ENCODE assay signal across 8 cellular contexts in the genomic region with DNA sequence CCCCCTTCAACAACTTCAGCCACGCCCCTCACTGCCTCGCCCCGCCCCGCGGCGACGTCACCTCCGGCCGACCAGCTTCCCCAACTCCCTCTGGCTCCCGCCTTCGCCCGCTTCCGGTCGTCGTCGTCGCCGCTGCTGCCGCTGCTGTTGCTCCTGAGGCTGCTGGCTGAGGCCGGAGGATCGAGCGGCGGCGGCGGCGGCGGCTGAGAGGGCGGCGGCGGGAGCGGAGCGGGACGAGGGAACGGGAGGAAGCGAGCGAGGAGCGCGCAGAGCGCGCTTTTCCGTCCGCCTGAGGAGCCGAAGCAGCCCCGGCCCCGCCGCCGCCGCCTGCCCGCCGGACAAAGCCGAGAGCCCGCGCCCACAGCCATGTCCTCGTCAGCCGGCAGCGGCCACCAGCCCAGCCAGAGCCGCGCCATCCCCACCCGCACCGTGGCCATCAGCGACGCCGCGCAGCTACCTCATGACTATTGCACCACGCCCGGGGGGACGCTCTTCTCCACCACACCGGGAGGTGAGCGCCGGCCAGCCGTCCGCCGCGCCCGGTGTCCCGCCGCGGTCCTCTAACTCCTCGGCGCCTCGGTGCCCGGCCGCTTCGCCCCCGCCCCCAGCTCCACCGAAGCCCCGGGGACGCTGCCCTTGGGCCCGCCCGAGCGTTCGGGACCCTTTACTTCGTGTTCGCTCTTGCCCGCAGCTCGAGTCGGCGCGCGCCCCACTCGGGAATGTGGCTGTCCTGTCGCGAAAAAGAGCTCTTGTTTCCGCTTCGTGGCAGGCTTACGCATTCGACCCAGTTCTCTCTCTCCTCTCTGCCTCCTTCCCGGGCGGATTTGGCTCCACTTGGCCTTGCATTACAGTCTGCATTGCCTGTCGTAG. TPM values are rescaled to one million over a fixed set of nuclear protein-coding genes. Genes with fewer than 3 reads are reported as not detected.
DNase-seq lines count a peak whose midpoint lies in the region; ATAC-seq and TF ChIP-seq lines count a peak whose summit lies in the region.

A gene with protein sequence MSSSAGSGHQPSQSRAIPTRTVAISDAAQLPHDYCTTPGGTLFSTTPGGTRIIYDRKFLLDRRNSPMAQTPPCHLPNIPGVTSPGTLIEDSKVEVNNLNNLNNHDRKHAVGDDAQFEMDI (plus strand): TSS at position 110 of the 870 bp plus-strand sequence. CDS start 257 bp downstream, at position 367.

- H3K4me3 Mint-ChIP-seq in activated naive CD8-positive, alpha-beta T cell treated with anti-CD3 and anti-CD28 coated beads for 36 hours: peak within 1 kb of the TSS; percentile 92
- peak within 1 kb of the TSS; percentile 99 for H3K4me3 Mint-ChIP-seq in glutamatergic neuron (ENCODE audit: unreplicated experiment)

- peak within 1 kb of the TSS; percentile 90 for H3K4me2 ChIP-seq in SU-DHL-6 (ENCODE audit: low read depth, low read length, poor library complexity, severe bottlenecking)
- H3K4me2 ChIP-seq in osteoblast (ENCODE audit: insufficient read depth, low read length): peak within 1 kb of the TSS; percentile 100

- CTCF ChIA-PET in GM10248 (lab: Yijun Ruan, JAX): interaction anchor here (0.9 to 3.6 kb wide), 14 partner anchors 9 to 289 kb away, joined by 3 to 26 read pairs (median 4); a partner anchor contains a TSS

- H4K20me1 ChIP-seq in SU-DHL-6 (ENCODE audit: low read depth, low read length) (peaks cover 8% of the 10 kb centered on the region; the same call in 1 of the 2 replicates), osteoblast (ENCODE audit: insufficient read depth, low read length) (peaks cover 33% of the 10 kb centered on the region)

- H3K27me3 Mint-ChIP-seq in activated naive CD8-positive, alpha-beta T cell treated with anti-CD3 and anti-CD28 coated beads for 36 hours: no peaks in the 10 kb centered on the region
- H3K27me3 Mint-ChIP-seq in glutamatergic neuron (ENCODE audit: unreplicated experiment): peaks cover 6% of the 10 kb centered on the region

- H3K79me2 ChIP-seq in SU-DHL-6 (ENCODE audit: insufficient read depth, low read length) (peaks cover 40% of the 10 kb centered on the region), osteoblast (ENCODE audit: insufficient read depth, low read length) (peaks cover 41% of the 10 kb centered on the region)

- H3K4me1 ChIP-seq in osteoblast (ENCODE audit: insufficient read depth, low read length) (peaks cover 27% of the 10 kb centered on the region), thoracic aorta (ENCODE audit: control insufficient read depth in 1 of 2, low read depth in 2 of 2) (peaks cover 27 to 31% of the 10 kb centered on the region in 2 donors)

- peak within 1 kb of the TSS; percentile 69 for H3K4me3 ChIP-seq in SU-DHL-6 (ENCODE audit: insufficient read depth, low read length, poor library complexity, severe bottlenecking)
- peak within 1 kb of the TSS; percentile 95 for H3K4me3 ChIP-seq in osteoblast (ENCODE audit: insufficient read depth, low read length)
- peak within 1 kb of the TSS; percentile 97 for H3K4me3 ChIP-seq in thoracic aorta

- H3K27ac Mint-ChIP-seq in activated naive CD8-positive, alpha-beta T cell treated with anti-CD3 and anti-CD28 coated beads for 36 hours: peak within 1 kb of the TSS; percentile 89
- H3K27ac Mint-ChIP-seq in glutamatergic neuron (ENCODE audit: unreplicated experiment): peak within 1 kb of the TSS; percentile 90

- H3K9me3 Mint-ChIP-seq in activated naive CD8-positive, alpha-beta T cell treated with anti-CD3 and anti-CD28 coated beads for 36 hours: no peaks in the 10 kb centered on the region
- peaks cover 6% of the 10 kb centered on the region for H3K9me3 Mint-ChIP-seq in glutamatergic neuron (ENCODE audit: unreplicated experiment)

- peaks cover 3% of the 10 kb centered on the region; the same call in 1 of the 2 replicates for H3F3A ChIP-seq in SU-DHL-6 (ENCODE audit: insufficient read depth)

- no peaks in the 10 kb centered on the region; the same call in 1 of the 2 replicates for H3K36me3 ChIP-seq in SU-DHL-6 (ENCODE audit: low read length)
- no peaks in the 10 kb centered on the region for H3K36me3 ChIP-seq in osteoblast (ENCODE audit: insufficient read depth, low read length)
- no peaks in the 10 kb centered on the region for H3K36me3 ChIP-seq in thoracic aorta

- H3K9ac ChIP-seq in SU-DHL-6 (ENCODE audit: low read length): peak within 1 kb of the TSS; percentile 86

- H3K9me3 ChIP-seq in SU-DHL-6 (ENCODE audit: insufficient read depth, low read length) (no peaks in the 10 kb centered on the region), osteoblast (ENCODE audit: low read depth, low read length) (no peaks in the 10 kb centered on the region), thoracic aorta (no peaks in the 10 kb centered on the region)

- POLR2A ChIA-PET in GM10248 (lab: Yijun Ruan, JAX): interaction anchor here (0.7 to 1.0 kb wide), 4 partner anchors 11 to 234 kb away, joined by 3 to 4 read pairs (median 3); a partner anchor contains a TSS

- peaks cover 14% of the 10 kb centered on the region for H3K36me3 Mint-ChIP-seq in activated naive CD8-positive, alpha-beta T cell treated with anti-CD3 and anti-CD28 coated beads for 36 hours
- peaks cover 6% of the 10 kb centered on the region for H3K36me3 Mint-ChIP-seq in glutamatergic neuron (ENCODE audit: unreplicated experiment)

- peaks cover 37% of the 10 kb centered on the region for H3K4me1 Mint-ChIP-seq in activated naive CD8-positive, alpha-beta T cell treated with anti-CD3 and anti-CD28 coated beads for 36 hours
- H3K4me1 Mint-ChIP-seq in glutamatergic neuron (ENCODE audit: low read depth, unreplicated experiment): peaks cover 22% of the 10 kb centered on the region

- TF ChIP-seq CTCF in GM10248 (IDR thresholded peaks at IDR 0.05; ENCODE audit: control extremely low read depth, extremely low read depth, low read depth, missing control alignments): no peak
- TF ChIP-seq CTCF in SU-DHL-6 (IDR thresholded peaks at IDR 0.05; ENCODE audit: insufficient read depth, low read length, poor library complexity, severe bottlenecking): no peak
- no peak for TF ChIP-seq CTCF in glutamatergic neuron (IDR thresholded peaks at IDR 0.05; ENCODE audit: partially characterized antibody, unreplicated experiment)
- no peak for TF ChIP-seq CTCF in osteoblast (IDR thresholded peaks at IDR 0.05; ENCODE audit: extremely low read depth, low read depth, low read length)
- no peak for TF ChIP-seq CTCF in thoracic aorta (IDR thresholded peaks at IDR 0.05)

- no peaks in the 10 kb centered on the region for H3K9me2 ChIP-seq in SU-DHL-6 (replicated peaks; ENCODE audit: insufficient read depth, low read length)

- DNase-seq in GM10248 (ENCODE audit: extremely low spot score) (peak; percentile 95), NCI-H1105 treated with DMSO at 0.1 percent for 48 hours (lab: John Stamatoyannopoulos, UW) (peak; percentile 83), glutamatergic neuron (peak; percentile 99), osteoblast (ENCODE audit: insufficient read length, low spot score, missing footprints) (peak; percentile 97), thoracic aorta (ENCODE audit: low spot score) (peak; percentile 90)
- peak; percentile 98 for DNase-seq in activated naive CD8-positive, alpha-beta T cell treated with anti-CD3 and anti-CD28 coated beads for 36 hours

- ATAC-seq in HG02623 (IDR thresholded peaks at IDR 0.05; ENCODE audit: unreplicated experiment) (peak; percentile 83), thoracic aorta (ENCODE audit: insufficient number of reproducible peaks, low FRiP score, low read depth) (no peak)

- no peaks in the 10 kb centered on the region for H3K27me3 ChIP-seq in SU-DHL-6 (ENCODE audit: low read length)
- no peaks in the 10 kb centered on the region for H3K27me3 ChIP-seq in osteoblast (ENCODE audit: insufficient read depth, low read length)
- no peaks in the 10 kb centered on the region for H3K27me3 ChIP-seq in thoracic aorta (replicated peaks; ENCODE audit: insufficient read depth)

- H3K27ac ChIP-seq in SU-DHL-6 (ENCODE audit: low read depth, low read length): peak within 1 kb of the TSS; percentile 46
- peak within 1 kb of the TSS; percentile 91 for H3K27ac ChIP-seq in osteoblast (ENCODE audit: low read depth, low read length)
- H3K27ac ChIP-seq in thoracic aorta: peak within 1 kb of the TSS; percentile 98 to 99

- H2AFZ ChIP-seq in SU-DHL-6 (ENCODE audit: low read depth, low read length, severe bottlenecking) (peak within 1 kb of the TSS; percentile 87), osteoblast (ENCODE audit: low read length) (peak within 1 kb of the TSS; percentile 69)

RNA-seq across cellular contexts. Expression of the gene that starts here (rescaled TPM):
- 10 to 100 TPM; 31.0 to 31.4 TPM for total RNA-seq in activated naive CD8-positive, alpha-beta T cell treated with anti-CD3 and anti-CD28 coated beads for 36 hours
- total RNA-seq in glutamatergic neuron (ENCODE audit: unreplicated experiment): 130 TPM
- total RNA-seq in osteoblast: 46.0 and 51.0 TPM in 2 replicates
- total RNA-seq in thoracic aorta: 10 to 100 TPM; 52.8 to 60.0 TPM

Comparison
In these comparisons a context has a peak if more than half of its experiments do, and no peak if none do; other contexts are left out.
1. H3K27ac ChIP-seq: peak in every context shown above with its lines; median percentile 98 in thoracic aorta; 91 in osteoblast; 46 in SU-DHL-6.